Comparison of ENCODE assay signal across 1 cellular context in the genomic region with DNA sequence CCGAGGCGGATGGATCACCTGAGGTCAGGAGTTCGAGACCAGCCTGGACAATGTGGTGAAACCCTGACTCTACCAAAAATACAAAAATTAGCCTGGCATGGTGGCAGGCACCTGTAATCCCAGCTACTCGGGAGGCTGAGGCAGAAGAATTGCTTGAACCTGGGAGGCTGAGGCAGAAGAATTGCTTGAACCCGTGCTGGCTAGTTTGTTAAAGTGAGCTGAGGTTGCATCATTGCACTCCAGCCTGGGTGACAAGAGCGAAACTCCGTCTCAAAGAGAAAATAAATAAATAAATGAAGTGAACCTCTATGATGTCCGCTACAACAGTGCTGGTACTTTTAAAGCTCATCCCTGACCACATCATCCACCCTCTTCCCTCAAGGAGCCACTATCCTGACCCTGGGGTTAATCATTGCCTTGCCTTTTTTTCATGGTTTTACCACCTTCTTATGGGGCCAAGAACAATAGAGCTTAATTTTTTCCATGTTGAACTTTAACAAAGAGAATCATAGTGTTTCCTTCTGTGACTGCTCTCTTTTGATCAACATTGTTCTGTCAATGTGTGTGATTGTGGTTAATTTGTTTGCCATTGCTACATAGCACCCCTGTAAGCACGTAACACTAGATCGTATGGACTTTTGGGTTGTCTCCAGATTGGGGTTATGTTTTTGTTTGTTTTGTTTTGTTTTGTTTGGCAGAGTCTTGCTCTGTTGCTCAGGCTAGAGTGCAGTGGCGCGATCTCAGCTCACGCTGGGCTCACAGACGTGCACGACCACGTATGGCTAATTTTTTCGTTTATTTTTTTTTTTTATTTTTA.
TF ChIP-seq lines count a peak whose summit lies in the region.

No MANE protein-coding gene starts in this region.

TF ChIP-seq in HEK293, 187 proteins besides CTCF, POLR2A, EP300 and RAD21:
- TF ChIP-seq ZNF629 (tag by site-specific recombination; IDR thresholded peaks at IDR 0.05) (0 out of 2 replicates have a peak, but pooled peaks have one; percentile 17), SCRT2 (tag by site-specific recombination; IDR thresholded peaks at IDR 0.05) (no peak), WT1 (tag by site-specific recombination; IDR thresholded peaks at IDR 0.05) (0 out of 2 replicates have a peak, but pooled peaks have one; percentile 20), ZBTB21 (tag by site-specific recombination; IDR thresholded peaks at IDR 0.05) (0 out of 2 replicates have a peak, but pooled peaks have one; percentile 20), ZNF266 (tag by site-specific recombination; IDR thresholded peaks at IDR 0.05; ENCODE audit: low read depth) (no peak), ZNF600 (tag by site-specific recombination; IDR thresholded peaks at IDR 0.05) (peak; percentile 12; the same call in 1 of the 2 replicates), ZNF548 (tag by site-specific recombination; IDR thresholded peaks at IDR 0.05) (no peak), BCL11A (tag by site-specific recombination; IDR thresholded peaks at IDR 0.05; ENCODE audit: low read depth) (peak; percentile 67; the same call in 1 of the 2 replicates), ZNF114 (tag by site-specific recombination; IDR thresholded peaks at IDR 0.05) (no peak), ZNF335 (tag by site-specific recombination; conservative IDR thresholded peaks at IDR 0.05) (peak; percentile 35), FEZF1 (tag by site-specific recombination; IDR thresholded peaks at IDR 0.05) (peak; percentile 93), ZNF366 (tag by site-specific recombination; conservative IDR thresholded peaks at IDR 0.05) (0 out of 2 replicates have a peak, but pooled peaks have one; percentile 24)
- TF ChIP-seq, protein P1, sequence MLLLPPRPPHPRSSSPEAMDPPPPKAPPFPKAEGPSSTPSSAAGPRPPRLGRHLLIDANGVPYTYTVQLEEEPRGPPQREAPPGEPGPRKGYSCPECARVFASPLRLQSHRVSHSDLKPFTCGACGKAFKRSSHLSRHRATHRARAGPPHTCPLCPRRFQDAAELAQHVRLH (tag by site-specific recombination; IDR thresholded peaks at IDR 0.05) = peak; percentile 48; the same call in 1 of the 2 replicates
- TF ChIP-seq, protein P2, sequence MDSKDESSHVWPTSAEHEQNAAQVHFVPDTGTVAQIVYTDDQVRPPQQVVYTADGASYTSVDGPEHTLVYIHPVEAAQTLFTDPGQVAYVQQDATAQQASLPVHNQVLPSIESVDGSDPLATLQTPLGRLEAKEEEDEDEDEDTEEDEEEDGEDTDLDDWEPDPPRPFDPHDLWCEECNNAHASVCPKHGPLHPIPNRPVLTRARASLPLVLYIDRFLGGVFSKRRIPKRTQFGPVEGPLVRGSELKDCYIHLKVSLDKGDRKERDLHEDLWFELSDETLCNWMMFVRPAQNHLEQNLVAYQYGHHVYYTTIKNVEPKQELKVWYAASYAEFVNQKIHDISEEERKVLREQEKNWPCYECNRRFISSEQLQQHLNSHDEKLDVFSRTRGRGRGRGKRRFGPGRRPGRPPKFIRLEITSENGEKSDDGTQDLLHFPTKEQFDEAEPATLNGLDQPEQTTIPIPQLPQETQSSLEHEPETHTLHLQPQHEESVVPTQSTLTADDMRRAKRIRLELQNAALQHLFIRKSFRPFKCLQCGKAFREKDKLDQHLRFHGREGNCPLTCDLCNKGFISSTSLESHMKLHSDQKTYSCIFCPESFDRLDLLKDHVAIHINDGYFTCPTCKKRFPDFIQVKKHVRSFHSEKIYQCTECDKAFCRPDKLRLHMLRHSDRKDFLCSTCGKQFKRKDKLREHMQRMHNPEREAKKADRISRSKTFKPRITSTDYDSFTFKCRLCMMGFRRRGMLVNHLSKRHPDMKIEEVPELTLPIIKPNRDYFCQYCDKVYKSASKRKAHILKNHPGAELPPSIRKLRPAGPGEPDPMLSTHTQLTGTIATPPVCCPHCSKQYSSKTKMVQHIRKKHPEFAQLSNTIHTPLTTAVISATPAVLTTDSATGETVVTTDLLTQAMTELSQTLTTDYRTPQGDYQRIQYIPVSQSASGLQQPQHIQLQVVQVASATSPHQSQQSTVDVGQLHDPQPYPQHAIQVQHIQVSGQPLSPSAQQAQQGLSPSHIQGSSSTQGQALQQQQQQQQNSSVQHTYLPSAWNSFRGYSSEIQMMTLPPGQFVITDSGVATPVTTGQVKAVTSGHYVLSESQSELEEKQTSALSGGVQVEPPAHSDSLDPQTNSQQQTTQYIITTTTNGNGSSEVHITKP (tag by site-specific recombination; IDR thresholded peaks at IDR 0.05) = peak; percentile 49
- TF ChIP-seq, protein P3, sequence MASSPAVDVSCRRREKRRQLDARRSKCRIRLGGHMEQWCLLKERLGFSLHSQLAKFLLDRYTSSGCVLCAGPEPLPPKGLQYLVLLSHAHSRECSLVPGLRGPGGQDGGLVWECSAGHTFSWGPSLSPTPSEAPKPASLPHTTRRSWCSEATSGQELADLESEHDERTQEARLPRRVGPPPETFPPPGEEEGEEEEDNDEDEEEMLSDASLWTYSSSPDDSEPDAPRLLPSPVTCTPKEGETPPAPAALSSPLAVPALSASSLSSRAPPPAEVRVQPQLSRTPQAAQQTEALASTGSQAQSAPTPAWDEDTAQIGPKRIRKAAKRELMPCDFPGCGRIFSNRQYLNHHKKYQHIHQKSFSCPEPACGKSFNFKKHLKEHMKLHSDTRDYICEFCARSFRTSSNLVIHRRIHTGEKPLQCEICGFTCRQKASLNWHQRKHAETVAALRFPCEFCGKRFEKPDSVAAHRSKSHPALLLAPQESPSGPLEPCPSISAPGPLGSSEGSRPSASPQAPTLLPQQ (tag by site-specific recombination; IDR thresholded peaks at IDR 0.05) = peak; percentile 45; the same call in 1 of the 2 replicates
